14 cellular contexts compared by ENCODE assay signal in the genomic region with DNA sequence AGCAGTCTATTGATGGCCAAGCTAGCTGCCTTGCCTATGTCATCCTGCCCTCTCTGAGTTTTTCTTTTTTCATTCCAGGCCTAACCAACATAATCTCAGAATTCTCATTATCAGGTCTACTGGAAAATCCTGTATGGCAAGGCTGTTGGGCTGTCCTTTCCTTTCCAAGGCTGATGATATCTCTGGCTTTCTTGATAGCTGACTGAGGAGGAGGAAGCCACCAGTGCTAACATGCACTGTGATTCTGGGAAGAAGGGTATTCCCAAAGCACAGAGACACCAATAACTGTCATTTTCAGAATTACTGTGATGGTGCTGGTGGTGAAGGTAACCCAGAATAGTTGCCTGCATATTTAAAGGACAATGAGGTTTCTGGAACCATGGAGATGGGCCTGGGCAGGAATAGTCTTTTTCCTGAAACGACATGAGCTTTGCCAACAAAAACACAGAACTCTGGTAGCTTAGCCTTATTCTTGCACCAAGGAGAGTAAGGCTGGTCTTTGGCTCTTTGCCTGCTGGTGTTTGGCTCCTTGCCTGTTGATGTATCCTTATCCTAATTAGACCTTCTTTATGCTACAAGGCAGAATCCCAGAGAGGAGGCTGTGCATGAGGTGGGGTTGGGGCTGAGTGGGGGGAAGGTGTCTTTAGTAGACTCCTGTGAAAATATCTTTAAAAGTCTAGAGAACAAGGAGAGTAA.
DNase-seq lines count a peak whose midpoint lies in the region; ATAC-seq and TF ChIP-seq lines count a peak whose summit lies in the region.
"Had no signal": no experiment of that assay in that cellular context is flagged by ENCODE, and none has a peak within 500 bp of the region (broad histone marks: within the 10 kb centered on the region; RNA-seq: fewer than 3 reads in every experiment).

No MANE protein-coding gene starts in this region.

- no peaks in the 10 kb centered on the region for H3K36me3 ChIP-seq in testis (ENCODE audit: low read depth, missing control alignments)
- H3K36me3 ChIP-seq in stomach: no peaks in the 10 kb centered on the region
- H3K36me3 ChIP-seq: breast epithelium had no signal

- H3K4me3 ChIP-seq in testis (no peak overlapping the region), stomach (no peak overlapping the region)
- H3K4me3 ChIP-seq: breast epithelium had no signal

- intact Hi-C loops in natural killer cell (cut with micrococcal nuclease): no loop called here
- intact Hi-C loops in left cardiac atrium (cut with DNase I): no loop called here
- intact Hi-C loops in testis (cut with DNase I; ENCODE audit: low total_unique reads): no loop called here
- intact Hi-C loops in stomach (cut with DNase I; ENCODE audit: low total_unique reads): no loop called here

- H3K27me3 ChIP-seq in testis: no peaks in the 10 kb centered on the region
- H3K27me3 ChIP-seq in stomach: no peaks in the 10 kb centered on the region
- H3K27me3 ChIP-seq: breast epithelium had no signal

- DNase-seq in natural killer cell treated with Interleukin-12 subunit alpha and Interleukin-12 subunit beta and Interleukin-15 and Interleukin-18, amount 100 ng/mL, for 72 hours (ENCODE audit: low spot score): peak; percentile 67
- DNase-seq in natural killer cell (no peak), left cardiac atrium (peak; percentile 62), testis (peak; percentile 18), stomach (no peak), GM10248 (ENCODE audit: extremely low spot score) (no peak), Kasumi-1 (lab: John Stamatoyannopoulos, UW) (no peak)
- DNase-seq: activated CD4-positive, alpha-beta T cell treated with anti-CD3 and anti-CD28 coated beads, Interleukin-2, amount 50 U/mL, for 4 hours; DMS79 treated with DMSO at 0.1 percent for 48 hours; NCI-H2171 treated with DMSO at 0.1 percent for 48 hours had no signal

- TF ChIP-seq POLR2A in testis (IDR thresholded peaks at IDR 0.05) (no peak), stomach (IDR thresholded peaks at IDR 0.05) (no peak)

- CTCF ChIA-PET in GM10248 (lab: Yijun Ruan, JAX): interaction anchor here (1.4 kb wide), 1 partner anchor 32 kb away, joined by 3 read pairs; no protein-coding TSS in a partner anchor

- H3K9me3 Mint-ChIP-seq in natural killer cell treated with Interleukin-12 subunit alpha and Interleukin-12 subunit beta and Interleukin-15 and Interleukin-18, amount 100 ng/mL, for 72 hours: peaks cover 9% of the 10 kb centered on the region
- peaks cover 0 to 2% of the 10 kb centered on the region in 2 donors for H3K9me3 Mint-ChIP-seq in natural killer cell
- H3K9me3 Mint-ChIP-seq in activated naive CD8-positive, alpha-beta T cell (ENCODE audit: low read depth): peaks cover 7% of the 10 kb centered on the region

- H3K36me3 Mint-ChIP-seq in natural killer cell treated with Interleukin-12 subunit alpha and Interleukin-12 subunit beta and Interleukin-15 and Interleukin-18, amount 100 ng/mL, for 72 hours: peaks cover 21% of the 10 kb centered on the region
- no peaks in the 10 kb centered on the region for H3K36me3 Mint-ChIP-seq in natural killer cell
- H3K36me3 Mint-ChIP-seq in activated naive CD8-positive, alpha-beta T cell: peaks cover 8% of the 10 kb centered on the region
- H3K36me3 Mint-ChIP-seq: memory B cell had no signal

- H3K27ac ChIP-seq in testis: no peak overlapping the region
- H3K27ac ChIP-seq in stomach: peak overlapping the region in 1 of 5 donors; percentile 8
- H3K27ac ChIP-seq: breast epithelium, KMS-11 had no signal

- H3K27me3 Mint-ChIP-seq in natural killer cell treated with Interleukin-12 subunit alpha and Interleukin-12 subunit beta and Interleukin-15 and Interleukin-18, amount 100 ng/mL, for 72 hours: no peaks in the 10 kb centered on the region
- peaks cover 0 to 2% of the 10 kb centered on the region in 2 donors for H3K27me3 Mint-ChIP-seq in natural killer cell (ENCODE audit: low read depth in 2 of 2)
- no peaks in the 10 kb centered on the region for H3K27me3 Mint-ChIP-seq in activated naive CD8-positive, alpha-beta T cell
- H3K27me3 Mint-ChIP-seq: memory B cell had no signal

- TF ChIP-seq CTCF in natural killer cell (IDR thresholded peaks at IDR 0.05): no peak
- TF ChIP-seq CTCF in testis (IDR thresholded peaks at IDR 0.05): no peak
- no peak for TF ChIP-seq CTCF in stomach (IDR thresholded peaks at IDR 0.05)
- TF ChIP-seq CTCF in GM10248 (IDR thresholded peaks at IDR 0.05; ENCODE audit: control extremely low read depth, extremely low read depth, low read depth, missing control alignments): no peak

- H3K4me1 ChIP-seq in testis (no peaks in the 10 kb centered on the region), stomach (peaks cover 0 to 14% (median 5%) of the 10 kb centered on the region in 4 donors)
- H3K4me1 ChIP-seq: breast epithelium had no signal

- peak; percentile 59 to 79 for ATAC-seq in natural killer cell treated with Interleukin-12 subunit alpha and Interleukin-12 subunit beta and Interleukin-15 and Interleukin-18, amount 100 ng/mL, for 72 hours
- ATAC-seq in natural killer cell (no peak), left cardiac atrium (peak in 1 of 2 donors; percentile 61)

- WGBS in testis, 2 donors: 27 to 57% methylated on average over 1 of the region's 1 CpG
- 0 to 21% (median 12%) methylated on average over 1 of the region's 1 CpG for WGBS in stomach, 5 donors

- H3K4me3 Mint-ChIP-seq in natural killer cell treated with Interleukin-12 subunit alpha and Interleukin-12 subunit beta and Interleukin-15 and Interleukin-18, amount 100 ng/mL, for 72 hours: peak overlapping the region; percentile 64
- H3K4me3 Mint-ChIP-seq in natural killer cell: no peak overlapping the region
- H3K4me3 Mint-ChIP-seq in activated naive CD8-positive, alpha-beta T cell: peak overlapping the region; percentile 21
- H3K4me3 Mint-ChIP-seq: memory B cell had no signal

- POLR2A ChIA-PET in GM10248 (lab: Yijun Ruan, JAX): no interaction called here

- peak overlapping the region; percentile 81 to 92 for H3K27ac Mint-ChIP-seq in natural killer cell treated with Interleukin-12 subunit alpha and Interleukin-12 subunit beta and Interleukin-15 and Interleukin-18, amount 100 ng/mL, for 72 hours
- H3K27ac Mint-ChIP-seq in natural killer cell: no peak overlapping the region
- H3K27ac Mint-ChIP-seq in activated naive CD8-positive, alpha-beta T cell: no peak overlapping the region
- H3K27ac Mint-ChIP-seq: memory B cell had no signal

- H3K4me1 Mint-ChIP-seq in natural killer cell treated with Interleukin-12 subunit alpha and Interleukin-12 subunit beta and Interleukin-15 and Interleukin-18, amount 100 ng/mL, for 72 hours (ENCODE audit: low read depth in 2 of 2): peaks cover 50 to 53% of the 10 kb centered on the region in 2 donors
- peaks cover 17% of the 10 kb centered on the region in 2 donors for H3K4me1 Mint-ChIP-seq in natural killer cell
- H3K4me1 Mint-ChIP-seq in activated naive CD8-positive, alpha-beta T cell (ENCODE audit: low read depth): peaks cover 44% of the 10 kb centered on the region

- TF ChIP-seq EP300 in stomach (IDR thresholded peaks at IDR 0.05): no peak

- H3K9me3 ChIP-seq in testis (no peaks in the 10 kb centered on the region), stomach (no peaks in the 10 kb centered on the region)
- H3K9me3 ChIP-seq: breast epithelium had no signal

Comparison
In these comparisons a context has a peak if more than half of its experiments do, and no peak if none do; other contexts are left out.
1. ATAC-seq: peak in natural killer cell treated with Interleukin-12 subunit alpha and Interleukin-12 subunit beta and Interleukin-15 and Interleukin-18, amount 100 ng/mL, for 72 hours (2 of 2); none in natural killer cell (0 of 3).
2. DNase-seq: peak in natural killer cell treated with Interleukin-12 subunit alpha and Interleukin-12 subunit beta and Interleukin-15 and Interleukin-18, amount 100 ng/mL, for 72 hours (single experiment), left cardiac atrium (single experiment) and testis (single experiment); none in natural killer cell (single experiment), stomach (single experiment), GM10248 (single experiment) and Kasumi-1 (0 of 2).
3. H3K27ac Mint-ChIP-seq: peak in natural killer cell treated with Interleukin-12 subunit alpha and Interleukin-12 subunit beta and Interleukin-15 and Interleukin-18, amount 100 ng/mL, for 72 hours (2 of 2); none in natural killer cell (0 of 2) and activated naive CD8-positive, alpha-beta T cell (single experiment).